1 cellular context compared by ENCODE assay signal in the genomic region with DNA sequence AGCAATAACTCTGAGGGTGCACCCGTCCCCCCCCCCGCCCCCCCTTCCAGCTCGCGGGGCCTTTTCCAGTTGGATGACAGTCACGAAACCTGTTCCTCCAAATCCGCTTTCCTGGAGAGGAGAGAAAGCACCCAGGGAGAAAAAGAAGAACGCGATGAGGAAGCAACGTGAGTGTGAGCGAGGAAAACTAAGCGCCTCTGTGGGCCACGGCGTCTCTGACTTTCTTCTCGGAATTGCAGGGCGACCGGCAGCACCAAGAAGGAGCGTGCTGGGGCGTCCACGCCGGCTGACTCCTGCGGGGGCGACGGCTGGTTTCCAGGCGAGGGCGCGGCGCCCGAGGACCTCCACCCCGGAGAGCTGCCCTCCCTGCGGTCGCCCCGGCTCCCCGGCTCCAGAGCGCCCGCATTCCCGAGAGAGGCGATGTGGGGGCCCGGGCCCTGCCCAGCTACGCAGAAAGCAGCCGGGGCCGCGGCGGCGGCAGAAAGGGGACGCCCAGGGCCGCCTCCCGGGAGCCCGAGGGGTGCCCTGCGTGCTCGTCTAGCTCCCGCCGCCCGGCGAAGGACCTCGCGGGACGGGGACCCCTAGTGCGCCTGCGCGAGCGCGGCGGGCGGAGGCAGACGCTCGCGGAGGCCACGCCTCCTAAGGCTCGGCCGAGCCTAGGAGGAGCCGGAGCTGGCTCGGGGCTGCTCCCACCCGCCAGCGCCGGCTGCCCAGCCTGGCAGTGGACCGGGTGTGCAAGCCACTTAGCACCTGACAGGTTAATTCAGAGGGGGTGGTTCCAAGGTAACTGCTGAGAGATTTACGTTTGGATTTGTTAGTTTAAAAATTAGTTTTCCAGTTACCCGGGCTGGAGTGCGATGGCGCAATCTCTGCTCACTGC.
TF ChIP-seq lines count a peak whose summit lies in the region.

No MANE protein-coding gene starts in this region.

TF ChIP-seq in HepG2, 621 proteins besides CTCF, POLR2A, EP300 and RAD21 (continued from another document and continues in another):
- no peak for TF ChIP-seq ZBTB7A (CRISPR knock-in tag; IDR thresholded peaks at IDR 0.05)
- TF ChIP-seq KLF12 (CRISPR knock-in tag; IDR thresholded peaks at IDR 0.05; ENCODE audit: borderline replicate concordance): 0 out of 2 replicates have a peak, but pooled peaks have one; percentile 26
- TF ChIP-seq, protein P1, sequence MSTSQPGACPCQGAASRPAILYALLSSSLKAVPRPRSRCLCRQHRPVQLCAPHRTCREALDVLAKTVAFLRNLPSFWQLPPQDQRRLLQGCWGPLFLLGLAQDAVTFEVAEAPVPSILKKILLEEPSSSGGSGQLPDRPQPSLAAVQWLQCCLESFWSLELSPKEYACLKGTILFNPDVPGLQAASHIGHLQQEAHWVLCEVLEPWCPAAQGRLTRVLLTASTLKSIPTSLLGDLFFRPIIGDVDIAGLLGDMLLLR (CRISPR knock-in tag; IDR thresholded peaks at IDR 0.05): no peak
- no peak for TF ChIP-seq IRF2 (CRISPR knock-in tag; IDR thresholded peaks at IDR 0.05)
- TF ChIP-seq THRA (CRISPR knock-in tag; IDR thresholded peaks at IDR 0.05; ENCODE audit: borderline replicate concordance): no peak
- TF ChIP-seq ARID2 (CRISPR knock-in tag; IDR thresholded peaks at IDR 0.05; ENCODE audit: borderline replicate concordance): no peak
- TF ChIP-seq ZSCAN22 (CRISPR knock-in tag; IDR thresholded peaks at IDR 0.05): no peak
- TF ChIP-seq BRF2 (CRISPR knock-in tag; IDR thresholded peaks at IDR 0.05): no peak
- no peak for TF ChIP-seq PLSCR1 (CRISPR knock-in tag; IDR thresholded peaks at IDR 0.05; ENCODE audit: borderline replicate concordance)
- no peak for TF ChIP-seq ESRRA (CRISPR knock-in tag; IDR thresholded peaks at IDR 0.05; ENCODE audit: low read depth)
- TF ChIP-seq POLR2AphosphoS2 (IDR thresholded peaks at IDR 0.05; ENCODE audit: low read depth, low read length): no peak
- TF ChIP-seq MAZ (IDR thresholded peaks at IDR 0.05; ENCODE audit: borderline replicate concordance, low read depth, low read length): no peak
- TF ChIP-seq MAZ (CRISPR knock-in tag; IDR thresholded peaks at IDR 0.05; ENCODE audit: low read depth): no peak; the same call in 1 of the 2 replicates
- TF ChIP-seq GATA4 (IDR thresholded peaks at IDR 0.05; ENCODE audit: borderline replicate concordance, low read depth): no peak
- TF ChIP-seq MYPOP (CRISPR knock-in tag; IDR thresholded peaks at IDR 0.05): no peak
- no peak for TF ChIP-seq ZNF280B (CRISPR knock-in tag; IDR thresholded peaks at IDR 0.05; ENCODE audit: borderline replicate concordance)
- no peak for TF ChIP-seq NR2F1 (CRISPR knock-in tag; IDR thresholded peaks at IDR 0.05)
- no peak for TF ChIP-seq ZNF543 (CRISPR knock-in tag; IDR thresholded peaks at IDR 0.05)
- TF ChIP-seq RAD51 (IDR thresholded peaks at IDR 0.05; ENCODE audit: borderline replicate concordance): no peak
- 0 out of 2 replicates have a peak, but pooled peaks have one; percentile 44 for TF ChIP-seq MIXL1 (CRISPR knock-in tag; IDR thresholded peaks at IDR 0.05)
- TF ChIP-seq ERF (CRISPR knock-in tag; IDR thresholded peaks at IDR 0.05): peak; percentile 57
- no peak for TF ChIP-seq EED (CRISPR knock-in tag; IDR thresholded peaks at IDR 0.05)
- no peak for TF ChIP-seq SATB2 (CRISPR knock-in tag; IDR thresholded peaks at IDR 0.05)
- TF ChIP-seq JUNB (CRISPR knock-in tag; IDR thresholded peaks at IDR 0.05; ENCODE audit: borderline replicate concordance): no peak
- no peak for TF ChIP-seq U2AF1 (optimal IDR thresholded peaks at IDR 0.05; ENCODE audit: low read depth, low read length)
- TF ChIP-seq ZNF547 (CRISPR knock-in tag; IDR thresholded peaks at IDR 0.05): peak; percentile 49; the same call in 1 of the 2 replicates
- no peak for TF ChIP-seq ZNF749 (CRISPR knock-in tag; IDR thresholded peaks at IDR 0.05; ENCODE audit: borderline replicate concordance)
- no peak for TF ChIP-seq ZNF292 (CRISPR knock-in tag; IDR thresholded peaks at IDR 0.05; ENCODE audit: borderline replicate concordance, low read depth)
- TF ChIP-seq ZNF549 (CRISPR knock-in tag; IDR thresholded peaks at IDR 0.05): no peak
- peak; percentile 81 for TF ChIP-seq ZNF607 (CRISPR knock-in tag; IDR thresholded peaks at IDR 0.05; ENCODE audit: borderline replicate concordance)
- TF ChIP-seq ZNF362 (CRISPR knock-in tag; IDR thresholded peaks at IDR 0.05; ENCODE audit: borderline replicate concordance): no peak
- no peak for TF ChIP-seq SKI (IDR thresholded peaks at IDR 0.05; ENCODE audit: partially characterized antibody)
- TF ChIP-seq ZNF530 (CRISPR knock-in tag; IDR thresholded peaks at IDR 0.05; ENCODE audit: low read depth): no peak
- TF ChIP-seq PHF21A (CRISPR knock-in tag; IDR thresholded peaks at IDR 0.05): no peak
- no peak for TF ChIP-seq ISX (CRISPR knock-in tag; conservative IDR thresholded peaks at IDR 0.05)
- TF ChIP-seq HMGXB4 (CRISPR knock-in tag; IDR thresholded peaks at IDR 0.05; ENCODE audit: borderline replicate concordance in 1 of 2, low read depth in 1 of 2): no peak
- no peak for TF ChIP-seq ZBTB34 (CRISPR knock-in tag; IDR thresholded peaks at IDR 0.05)
- TF ChIP-seq ZNF564 (CRISPR knock-in tag; IDR thresholded peaks at IDR 0.05): no peak
- TF ChIP-seq ATRX (CRISPR knock-in tag; IDR thresholded peaks at IDR 0.05; ENCODE audit: borderline replicate concordance): no peak
- no peak for TF ChIP-seq PRMT3 (CRISPR knock-in tag; IDR thresholded peaks at IDR 0.05; ENCODE audit: borderline replicate concordance, low read depth)
- no peak for TF ChIP-seq ZNF143 (CRISPR knock-in tag; IDR thresholded peaks at IDR 0.05)
- TF ChIP-seq KDM6A (CRISPR knock-in tag; IDR thresholded peaks at IDR 0.05; ENCODE audit: low read depth): no peak
- TF ChIP-seq ZNF468 (CRISPR knock-in tag; IDR thresholded peaks at IDR 0.05): no peak
- TF ChIP-seq ZBTB38 (CRISPR knock-in tag; IDR thresholded peaks at IDR 0.05): 0 out of 2 replicates have a peak, but pooled peaks have one; percentile 34
- TF ChIP-seq SNAPC5 (CRISPR knock-in tag; IDR thresholded peaks at IDR 0.05; ENCODE audit: borderline replicate concordance): no peak
- no peak for TF ChIP-seq ZFX (CRISPR knock-in tag; IDR thresholded peaks at IDR 0.05; ENCODE audit: low read depth)
- TF ChIP-seq AGO1 (IDR thresholded peaks at IDR 0.05; ENCODE audit: low read depth, low read length, poor library complexity, severe bottlenecking): no peak
- TF ChIP-seq HNRNPL (IDR thresholded peaks at IDR 0.05; ENCODE audit: low read depth, low read length): no peak
- TF ChIP-seq TRIM24 (CRISPR knock-in tag; IDR thresholded peaks at IDR 0.05): no peak
- no peak for TF ChIP-seq NFIB (CRISPR knock-in tag; IDR thresholded peaks at IDR 0.05; ENCODE audit: borderline replicate concordance)
- TF ChIP-seq AFF4 (CRISPR knock-in tag; IDR thresholded peaks at IDR 0.05): no peak
